ENCODE assay signal across 8 cellular contexts in genomic region chr11:33869511-33870422, GRCh38. TPM values are rescaled to one million over a fixed set of nuclear protein-coding genes. Genes with fewer than 3 reads are reported as not detected.
DNase-seq lines count a peak whose midpoint lies in the region; ATAC-seq and TF ChIP-seq lines count a peak whose summit lies in the region.

No MANE protein-coding gene starts in this region.

- H3K36me3 Mint-ChIP-seq in natural killer cell = no peaks in the 10 kb centered on the region

- DNase-seq in COLO668 (lab: John Stamatoyannopoulos, UW; ENCODE audit: unreplicated experiment) (peak; percentile 62), NCI-H1092 treated with DMSO at 0.1 percent for 48 hours (lab: John Stamatoyannopoulos, UW) (peak; percentile 58), fibroblast of the aortic adventitia (ENCODE audit: low read depth) (peak; percentile 60), natural killer cell (no peak), activated gamma-delta T cell (lab: John Stamatoyannopoulos, UW) (no peak)
- no peak for DNase-seq in stimulated activated CD8-positive, alpha-beta memory T cell treated with anti-CD3 and anti-CD28 coated beads, Interleukin-4, amount 100 ng/mL, for 48 hours

- peak overlapping the region; percentile 98 for H3K4me3 Mint-ChIP-seq in natural killer cell

- H3K27ac Mint-ChIP-seq in natural killer cell = no peak overlapping the region

- peaks cover 11% of the 10 kb centered on the region in 2 donors for H3K4me1 Mint-ChIP-seq in natural killer cell

- peak; percentile 54 for ATAC-seq in GM19438 (IDR thresholded peaks at IDR 0.05; ENCODE audit: low read depth, unreplicated experiment)
- ATAC-seq in natural killer cell = peak; percentile 47 to 64 (median 60)

- H3K9me3 Mint-ChIP-seq in natural killer cell = no peaks in the 10 kb centered on the region

- H3K27me3 Mint-ChIP-seq in natural killer cell (ENCODE audit: low read depth in 2 of 2) = peaks cover 53 to 82% of the 10 kb centered on the region in 2 donors

- TF ChIP-seq CTCF in VCaP (conservative IDR thresholded peaks at IDR 0.05) = no peak
- no peak for TF ChIP-seq CTCF in fibroblast of the aortic adventitia (IDR thresholded peaks at IDR 0.05; ENCODE audit: insufficient read depth, low read length)
- no peak for TF ChIP-seq CTCF in natural killer cell (IDR thresholded peaks at IDR 0.05)

- intact Hi-C loops in natural killer cell (cut with micrococcal nuclease) = no loop called here

- H3K4me3 ChIP-seq in fibroblast of the aortic adventitia (ENCODE audit: low read depth, low read length) = peak overlapping the region; percentile 75

- H3K27ac ChIP-seq in VCaP = peak overlapping the region; percentile 26; the same call in 1 of the 2 replicates

RNA-seq across cellular contexts. Expression of gene LMO2, which starts 22.1 kb away (rescaled TPM):
- total RNA-seq in fibroblast of the aortic adventitia (ENCODE audit: low replicate concordance) (5.6 and 21.8 TPM in 2 replicates), natural killer cell (1 to 10 TPM; 2.8 to 9.6 (median 5.6) TPM)

Comparison
In these comparisons a context has a peak if more than half of its experiments do, and no peak if none do; other contexts are left out.
1. DNase-seq: peak in COLO668 (single experiment), NCI-H1092 treated with DMSO at 0.1 percent for 48 hours (single experiment) and fibroblast of the aortic adventitia (single experiment); none in natural killer cell (single experiment), activated gamma-delta T cell (single experiment) and stimulated activated CD8-positive, alpha-beta memory T cell treated with anti-CD3 and anti-CD28 coated beads, Interleukin-4, amount 100 ng/mL, for 48 hours (single experiment).